17 cellular contexts compared by ENCODE assay signal in genomic region chr7:70812511-70812910, GRCh38.
DNase-seq lines count a peak whose midpoint lies in the region; ATAC-seq, FAIRE-seq and TF ChIP-seq lines count a peak whose summit lies in the region.
"Had no signal": no experiment of that assay in that cellular context is flagged by ENCODE, and none has a peak within 500 bp of the region (broad histone marks: within the 10 kb centered on the region; RNA-seq: fewer than 3 reads in every experiment).

No MANE protein-coding gene starts in this region.

- peak; percentile 73 to 83 for TF ChIP-seq RAD21 in H1 (IDR thresholded peaks at IDR 0.05 in 1 of 2, conservative IDR thresholded peaks at IDR 0.05 in 1 of 2; ENCODE audit: low read depth in 2 of 2, low read length in 2 of 2)

- H3K36me3 Mint-ChIP-seq in progenitor cell of endocrine pancreas (ENCODE audit: insufficient read depth) = no peaks in the 10 kb centered on the region
- H3K36me3 Mint-ChIP-seq in activated naive CD8-positive, alpha-beta T cell treated with anti-CD3 and anti-CD28 coated beads, Interleukin-2, amount 50 U/mL, for 24 hours (ENCODE audit: low read depth) = no peaks in the 10 kb centered on the region
- H3K36me3 Mint-ChIP-seq: activated naive CD8-positive, alpha-beta T cell; CD4-positive, alpha-beta memory T cell; natural killer cell treated with Interleukin-12 subunit alpha and Interleukin-12 subunit beta and Interleukin-15 and Interleukin-18, amount 100 ng/mL, for 72 hours had no signal

- no peak overlapping the region for H2BK15ac ChIP-seq in H1 (ENCODE audit: low read length)

- H3K27me3 Mint-ChIP-seq in progenitor cell of endocrine pancreas = peaks cover 3% of the 10 kb centered on the region
- H3K27me3 Mint-ChIP-seq in activated naive CD8-positive, alpha-beta T cell treated with anti-CD3 and anti-CD28 coated beads, Interleukin-2, amount 50 U/mL, for 24 hours = peaks cover 9% of the 10 kb centered on the region
- H3K27me3 Mint-ChIP-seq: CD4-positive, alpha-beta memory T cell had no signal

- H3K4me3 Mint-ChIP-seq in progenitor cell of endocrine pancreas (ENCODE audit: low read depth) = no peak overlapping the region
- no peak overlapping the region for H3K4me3 Mint-ChIP-seq in activated naive CD8-positive, alpha-beta T cell treated with anti-CD3 and anti-CD28 coated beads, Interleukin-2, amount 50 U/mL, for 24 hours
- H3K4me3 Mint-ChIP-seq: activated naive CD8-positive, alpha-beta T cell; CD4-positive, alpha-beta memory T cell; natural killer cell treated with Interleukin-12 subunit alpha and Interleukin-12 subunit beta and Interleukin-15 and Interleukin-18, amount 100 ng/mL, for 72 hours; T-helper 1 cell treated with Interleukin-12 subunit alpha and Interleukin-12 subunit beta and Interleukin-4 antibody, amounts not matched to agents 30 μg/mL and 1 μg/mL, for 36 hours had no signal

- no peak overlapping the region for H3K4me2 ChIP-seq in H1 (ENCODE audit: insufficient read depth in 1 of 2, low read depth in 2 of 2, low read length in 2 of 2)
- H3K4me2 ChIP-seq: PC-9 had no signal

- H3K4me1 Mint-ChIP-seq in progenitor cell of endocrine pancreas (ENCODE audit: low read depth) = peaks cover 15% of the 10 kb centered on the region
- H3K4me1 Mint-ChIP-seq in activated naive CD8-positive, alpha-beta T cell treated with anti-CD3 and anti-CD28 coated beads, Interleukin-2, amount 50 U/mL, for 24 hours = peaks cover 4% of the 10 kb centered on the region

- no peak overlapping the region for H2BK120ac ChIP-seq in H1 (replicated peaks; ENCODE audit: low read depth, low read length)

- no peak overlapping the region for H2BK5ac ChIP-seq in H1 (ENCODE audit: low read depth, low read length)

- H3K27me3 ChIP-seq in H1 (replicated peaks in 1 of 4; ENCODE audit: control insufficient read depth in 3 of 4, extremely low read depth in 1 of 4, insufficient read depth in 3 of 4, low read length in 3 of 4) = no peaks in the 10 kb centered on the region

- H3K79me2 ChIP-seq in H1 (ENCODE audit: control insufficient read depth in 1 of 2, insufficient read depth in 2 of 2, low read length in 2 of 2) = no peaks in the 10 kb centered on the region

- H3K56ac ChIP-seq in H1 (replicated peaks; ENCODE audit: insufficient read length, low read depth, low read length) = no peak overlapping the region

- H4K20me1 ChIP-seq in H1 (replicated peaks in 1 of 2; ENCODE audit: control insufficient read depth in 1 of 2, insufficient read depth in 2 of 2, low read length in 2 of 2) = no peaks in the 10 kb centered on the region

- no peak overlapping the region for H3K14ac ChIP-seq in H1 (ENCODE audit: insufficient read length)

- CTCF ChIA-PET in H1 (lab: Charles Lee; ENCODE audit: partially characterized antibody) = interaction anchor here (0.9 to 1.5 kb wide), 4 partner anchors 16 to 924 kb away, joined by 3 to 4 read pairs (median 3); no protein-coding TSS in a partner anchor

- H2AFZ ChIP-seq in H1 (ENCODE audit: low read length) = no peak overlapping the region
- H2AFZ ChIP-seq: PC-9 had no signal

- TF ChIP-seq CTCF in GM12873 (IDR thresholded peaks at IDR 0.05; ENCODE audit: insufficient read depth, low read depth, low read length, missing control alignments) = peak; percentile 35
- TF ChIP-seq CTCF in H1 (IDR thresholded peaks at IDR 0.05; ENCODE audit: control extremely low read depth in 1 of 3, insufficient read depth in 1 of 3, low read depth in 1 of 3, low read length in 3 of 3) = peak in 2 of 3 experiments; percentile 50 to 72; a peak in 3 of 4 replicates
- peak; percentile 22 for TF ChIP-seq CTCF in progenitor cell of endocrine pancreas (IDR thresholded peaks at IDR 0.05; ENCODE audit: unreplicated experiment)

- no peak overlapping the region for H2AK5ac ChIP-seq in H1 (ENCODE audit: low read depth, low read length)

- peak; percentile 91 for FAIRE-seq in H1 (lab: Jason Lieb, UNC)
- FAIRE-seq: G401.6 had no signal

- no peak for TF ChIP-seq POLR2A in H1 (IDR thresholded peaks at IDR 0.05; ENCODE audit: control extremely low read depth in 1 of 2, low read depth in 2 of 2, low read length in 2 of 2)

- H3K4ac ChIP-seq in H1 (replicated peaks; ENCODE audit: insufficient read length, low read depth, low read length) = no peak overlapping the region

- peak; percentile 26 for DNase-seq in NCI-H69 (lab: John Stamatoyannopoulos, UW)
- DNase-seq in H1 (ENCODE audit: low read depth in 1 of 2, low spot score in 2 of 2) = no peak
- DNase-seq in progenitor cell of endocrine pancreas (ENCODE audit: low spot score, unreplicated experiment) = no peak
- no peak for DNase-seq in activated naive CD8-positive, alpha-beta T cell treated with anti-CD3 and anti-CD28 coated beads, Interleukin-2, amount 50 U/mL, for 24 hours
- DNase-seq in substantia nigra (lab: John Stamatoyannopoulos, UW) = no peak
- no peak for DNase-seq in hepatic stellate cell (ENCODE audit: low spot score)
- DNase-seq: CD4-positive, alpha-beta memory T cell; hypothalamus; lower lobe of right lung; MG63; PC-9; stimulated activated naive CD4-positive, alpha-beta T cell treated with Interleukin-2 at 50 U/mL for 16 hours had no signal

- no peak overlapping the region for H4K5ac ChIP-seq in H1 (ENCODE audit: insufficient read length, low read depth, low read length)

- H3K27ac Mint-ChIP-seq in progenitor cell of endocrine pancreas = no peak overlapping the region
- no peak overlapping the region for H3K27ac Mint-ChIP-seq in activated naive CD8-positive, alpha-beta T cell treated with anti-CD3 and anti-CD28 coated beads, Interleukin-2, amount 50 U/mL, for 24 hours
- H3K27ac Mint-ChIP-seq: activated naive CD8-positive, alpha-beta T cell; CD4-positive, alpha-beta memory T cell; natural killer cell treated with Interleukin-12 subunit alpha and Interleukin-12 subunit beta and Interleukin-15 and Interleukin-18, amount 100 ng/mL, for 72 hours; T-helper 1 cell treated with Interleukin-12 subunit alpha and Interleukin-12 subunit beta and Interleukin-4 antibody, amounts not matched to agents 30 μg/mL and 1 μg/mL, for 36 hours had no signal

- no peak overlapping the region for H3K4me3 ChIP-seq in H1 (ENCODE audit: extremely low read depth in 1 of 4, insufficient read depth in 2 of 4, low read depth in 3 of 4, low read length in 4 of 4)
- H3K4me3 ChIP-seq: lower lobe of right lung, MG63, PC-9 had no signal

- peaks cover 3% of the 10 kb centered on the region for H3K9me3 Mint-ChIP-seq in progenitor cell of endocrine pancreas (ENCODE audit: low read depth)
- peaks cover 4% of the 10 kb centered on the region for H3K9me3 Mint-ChIP-seq in activated naive CD8-positive, alpha-beta T cell treated with anti-CD3 and anti-CD28 coated beads, Interleukin-2, amount 50 U/mL, for 24 hours
- H3K9me3 Mint-ChIP-seq: natural killer cell treated with Interleukin-12 subunit alpha and Interleukin-12 subunit beta and Interleukin-15 and Interleukin-18, amount 100 ng/mL, for 72 hours had no signal

- H4K91ac ChIP-seq in H1 (replicated peaks; ENCODE audit: insufficient read length, low read length) = no peak overlapping the region

- H4K8ac ChIP-seq in H1 (ENCODE audit: extremely low read depth, insufficient read depth, low read length) = no peak overlapping the region

- no peaks in the 10 kb centered on the region for H3K23me2 ChIP-seq in H1 (ENCODE audit: low read depth, low read length)

- H3K36me3 ChIP-seq in H1 (ENCODE audit: control insufficient read depth in 2 of 4, insufficient read depth in 4 of 4, low read length in 3 of 4) = no peaks in the 10 kb centered on the region
- H3K36me3 ChIP-seq: lower lobe of right lung, MG63 had no signal

- WGBS in H1 (ENCODE audit: extremely low coverage in 1 of 2, insufficient coverage in 1 of 2, insufficient read length in 1 of 2, insufficient replicate concordance in 2 of 2, low coverage in 1 of 2, low lambda C conversion rate in 2 of 2, missing lambda C conversion rate in 1 of 2), 2 experiments = 41% methylated on average over 3 of the region's 3 CpGs; no CpG with 5 or more reads in 1 of the 2 experiments

- POLR2A ChIA-PET in H1 (lab: Charles Lee; ENCODE audit: partially characterized antibody) = no interaction called here

- H2BK12ac ChIP-seq in H1 (ENCODE audit: low read depth, low read length) = no peak overlapping the region

- no peak overlapping the region for H3K18ac ChIP-seq in H1 (ENCODE audit: extremely low read depth, low read length)

- H2BK20ac ChIP-seq in H1 (ENCODE audit: low read length) = no peak overlapping the region

- H3K9me3 ChIP-seq in H1 (ENCODE audit: insufficient read depth in 2 of 2, low read depth in 1 of 2, low read length in 1 of 2) = no peaks in the 10 kb centered on the region
- H3K9me3 ChIP-seq: lower lobe of right lung, MG63 had no signal

- TF ChIP-seq EP300 in H1 (IDR thresholded peaks at IDR 0.05; ENCODE audit: borderline replicate concordance in 1 of 2, low read depth in 2 of 2, low read length in 2 of 2) = no peak

- H3K79me1 ChIP-seq in H1 (ENCODE audit: low read depth, low read length) = no peaks in the 10 kb centered on the region; the same call in 1 of the 2 replicates

- no peaks in the 10 kb centered on the region for H3K4me1 ChIP-seq in H1 (replicated peaks in 1 of 4; ENCODE audit: control insufficient read depth in 3 of 4, insufficient read depth in 4 of 4, low read length in 3 of 4)
- H3K4me1 ChIP-seq: lower lobe of right lung had no signal

- no peak for ATAC-seq in activated naive CD8-positive, alpha-beta T cell treated with anti-CD3 and anti-CD28 coated beads, Interleukin-2, amount 50 U/mL, for 24 hours
- ATAC-seq: lower lobe of right lung; natural killer cell treated with Interleukin-12 subunit alpha and Interleukin-12 subunit beta and Interleukin-15 and Interleukin-18, amount 100 ng/mL, for 72 hours had no signal

- H3K9ac ChIP-seq in H1 (replicated peaks in 1 of 4; ENCODE audit: extremely low read depth in 1 of 4, low read depth in 3 of 4, low read length in 3 of 4) = no peak overlapping the region

- no peak overlapping the region for H3K27ac ChIP-seq in H1 (ENCODE audit: low read depth, low read length)
- no peak overlapping the region for H3K27ac ChIP-seq in substantia nigra (ENCODE audit: low read depth, low read length, poor library complexity, severe bottlenecking)
- H3K27ac ChIP-seq: lower lobe of right lung, PC-9 had no signal

- no peak overlapping the region for H3K23ac ChIP-seq in H1 (ENCODE audit: insufficient read length)

TF ChIP-seq in H1, 55 proteins besides CTCF, POLR2A, EP300 and RAD21 (continues in another document):
- no peak for TF ChIP-seq CTBP2 (IDR thresholded peaks at IDR 0.05; ENCODE audit: borderline replicate concordance, insufficient read depth, insufficient read length, low read length)
- no peak for TF ChIP-seq POLR2AphosphoS5 (IDR thresholded peaks at IDR 0.05; ENCODE audit: low read depth, low read length)
- no peak for TF ChIP-seq ATF3 (IDR thresholded peaks at IDR 0.05; ENCODE audit: insufficient read depth, low read depth, low read length)
- TF ChIP-seq FOSL1 (IDR thresholded peaks at IDR 0.05; ENCODE audit: insufficient read depth, low read depth, low read length) = no peak
- no peak for TF ChIP-seq ZNF274 (IDR thresholded peaks at IDR 0.05; ENCODE audit: borderline replicate concordance, extremely low read depth, low read length)
- TF ChIP-seq HDAC6 (IDR thresholded peaks at IDR 0.05; ENCODE audit: low read depth, low read length) = no peak
